ENCODE assay signal across 17 cellular contexts in the genomic region with DNA sequence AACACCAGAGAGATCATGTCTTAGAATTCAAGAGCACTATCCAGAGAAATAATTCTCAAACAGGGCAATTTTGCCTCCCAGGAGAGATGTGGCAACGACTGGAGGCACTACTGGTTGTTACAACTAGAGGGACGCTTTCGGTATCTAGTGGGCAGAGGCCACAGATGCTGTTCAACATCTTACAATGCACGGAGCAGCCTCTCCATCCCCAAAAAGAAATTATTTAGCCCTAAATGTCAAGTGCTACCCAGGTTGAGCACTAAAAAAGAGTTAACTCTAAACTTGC.
A peak's percentile ranks its signal among the peaks of the same experiment; 100 is the strongest.
DNase-seq lines count a peak whose midpoint lies in the region; ATAC-seq and TF ChIP-seq lines count a peak whose summit lies in the region.
"Had no signal": no experiment of that assay in that cellular context is flagged by ENCODE, and none has a peak within 500 bp of the region (broad histone marks: within the 10 kb centered on the region; RNA-seq: fewer than 3 reads in every experiment).

No MANE protein-coding gene starts in this region.

- TF ChIP-seq CTCF in suprapubic skin (IDR thresholded peaks at IDR 0.05): no peak

- ATAC-seq in GM18505 (IDR thresholded peaks at IDR 0.05; ENCODE audit: unreplicated experiment): peak; percentile 29
- ATAC-seq in GM21529 (IDR thresholded peaks at IDR 0.05; ENCODE audit: unreplicated experiment): peak; percentile 34
- ATAC-seq in HG03139 (IDR thresholded peaks at IDR 0.05; ENCODE audit: unreplicated experiment): peak; percentile 29
- no peak for ATAC-seq in central memory CD8-positive, alpha-beta T cell (replicated peaks; ENCODE audit: extremely low read depth, poor library complexity, severe bottlenecking)
- ATAC-seq in T-helper 17 cell: no peak
- ATAC-seq in effector memory CD8-positive, alpha-beta T cell (replicated peaks): no peak
- ATAC-seq: psoas muscle had no signal

- no peaks in the 10 kb centered on the region for H3K4me1 Mint-ChIP-seq in central memory CD8-positive, alpha-beta T cell
- peaks cover 5% of the 10 kb centered on the region for H3K4me1 Mint-ChIP-seq in T-helper 17 cell
- peaks cover 5 to 7% of the 10 kb centered on the region in 2 donors for H3K4me1 Mint-ChIP-seq in effector memory CD8-positive, alpha-beta T cell (ENCODE audit: low read depth in 2 of 2)

- no peaks in the 10 kb centered on the region for H3K27me3 Mint-ChIP-seq in central memory CD8-positive, alpha-beta T cell
- no peaks in the 10 kb centered on the region for H3K27me3 Mint-ChIP-seq in T-helper 17 cell
- no peaks in the 10 kb centered on the region for H3K27me3 Mint-ChIP-seq in effector memory CD8-positive, alpha-beta T cell
- H3K27me3 Mint-ChIP-seq: naive B cell had no signal

- H3K36me3 ChIP-seq in suprapubic skin: no peaks in the 10 kb centered on the region
- H3K36me3 ChIP-seq: breast epithelium had no signal

- no peaks in the 10 kb centered on the region for H3K27me3 ChIP-seq in suprapubic skin
- H3K27me3 ChIP-seq: breast epithelium, testis had no signal

- no peaks in the 10 kb centered on the region for H3K4me1 ChIP-seq in suprapubic skin
- H3K4me1 ChIP-seq: breast epithelium, psoas muscle, testis had no signal

- H3K9me3 ChIP-seq in T-helper 17 cell (ENCODE audit: control insufficient read depth, low read length, poor library complexity, severe bottlenecking) (no peaks in the 10 kb centered on the region), suprapubic skin (no peaks in the 10 kb centered on the region)
- H3K9me3 ChIP-seq: breast epithelium, psoas muscle, testis had no signal

- H3K9me3 Mint-ChIP-seq in central memory CD8-positive, alpha-beta T cell: no peaks in the 10 kb centered on the region
- no peaks in the 10 kb centered on the region for H3K9me3 Mint-ChIP-seq in effector memory CD8-positive, alpha-beta T cell
- H3K9me3 Mint-ChIP-seq: naive B cell had no signal

- no peak overlapping the region for H3K27ac ChIP-seq in suprapubic skin
- H3K27ac ChIP-seq: breast epithelium, HL-60, psoas muscle, testis had no signal

- TF ChIP-seq POLR2A in GM18505 (IDR thresholded peaks at IDR 0.05; ENCODE audit: borderline replicate concordance, extremely low read depth, insufficient read depth, insufficient read length): no peak
- TF ChIP-seq POLR2A in suprapubic skin (IDR thresholded peaks at IDR 0.05): no peak

- no peak overlapping the region for H3K4me3 ChIP-seq in suprapubic skin
- H3K4me3 ChIP-seq: breast epithelium, psoas muscle, testis had no signal

- no peak for DNase-seq in central memory CD8-positive, alpha-beta T cell (ENCODE audit: low spot score in 2 of 2)
- no peak for DNase-seq in T-helper 17 cell
- DNase-seq in ecto neural progenitor cell (ENCODE audit: low spot score): no peak
- no peak for DNase-seq in suprapubic skin (ENCODE audit: low spot score in 2 of 2)
- DNase-seq in effector memory CD8-positive, alpha-beta T cell: no peak
- DNase-seq: HCEC 1CT, hypothalamus, naive B cell, NCI-H2029 treated with DMSO at 0.1 percent for 48 hours, NCI-H69, psoas muscle, testis had no signal

- TF ChIP-seq EP300 in suprapubic skin (IDR thresholded peaks at IDR 0.05): no peak

- H3K27ac Mint-ChIP-seq in central memory CD8-positive, alpha-beta T cell (ENCODE audit: low read depth): peak overlapping the region; percentile 80
- H3K27ac Mint-ChIP-seq in T-helper 17 cell: no peak overlapping the region
- no peak overlapping the region for H3K27ac Mint-ChIP-seq in effector memory CD8-positive, alpha-beta T cell
- H3K27ac Mint-ChIP-seq: naive B cell had no signal

- no peak overlapping the region for H3K4me3 Mint-ChIP-seq in central memory CD8-positive, alpha-beta T cell
- no peak overlapping the region for H3K4me3 Mint-ChIP-seq in T-helper 17 cell
- H3K4me3 Mint-ChIP-seq in effector memory CD8-positive, alpha-beta T cell: no peak overlapping the region
- H3K4me3 Mint-ChIP-seq: naive B cell had no signal

- peaks cover 2% of the 10 kb centered on the region for H3K36me3 Mint-ChIP-seq in central memory CD8-positive, alpha-beta T cell (ENCODE audit: insufficient read depth)
- peaks cover 5% of the 10 kb centered on the region for H3K36me3 Mint-ChIP-seq in T-helper 17 cell (ENCODE audit: low read depth)
- peaks cover 5% of the 10 kb centered on the region for H3K36me3 Mint-ChIP-seq in effector memory CD8-positive, alpha-beta T cell (ENCODE audit: insufficient read depth)

- 98% methylated on average over 4 of the region's 4 CpGs for WGBS in suprapubic skin

Comparison
In these comparisons a context has a peak if more than half of its experiments do, and no peak if none do; other contexts are left out.
1. ATAC-seq: peak in GM18505 (single experiment), GM21529 (single experiment) and HG03139 (single experiment); none in central memory CD8-positive, alpha-beta T cell (single experiment), T-helper 17 cell (single experiment) and effector memory CD8-positive, alpha-beta T cell (single experiment).